13 cellular contexts compared by ENCODE assay signal in the genomic region with DNA sequence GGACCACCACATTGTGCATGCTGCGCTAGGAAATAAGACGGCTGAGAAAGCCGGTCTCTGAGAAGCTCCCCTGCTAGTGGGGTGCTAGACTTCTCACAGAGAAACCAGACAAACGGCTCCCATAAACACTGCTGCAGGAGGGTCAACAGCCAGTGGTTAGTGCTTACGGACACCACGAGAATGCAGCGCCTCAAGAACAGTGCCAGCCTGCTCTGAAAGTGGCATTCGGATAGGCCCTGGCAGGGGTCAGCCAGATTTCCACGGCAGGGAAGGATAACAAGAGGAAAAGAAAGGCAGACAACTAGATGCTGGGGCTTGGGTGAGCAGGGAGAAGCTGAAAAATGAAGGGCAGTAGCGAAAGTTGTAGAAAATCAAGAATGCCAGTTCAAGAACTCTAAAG. TPM values are rescaled to one million over a fixed set of nuclear protein-coding genes. Genes with fewer than 3 reads are reported as not detected.
DNase-seq lines count a peak whose midpoint lies in the region; ATAC-seq, FAIRE-seq and TF ChIP-seq lines count a peak whose summit lies in the region.
"Had no signal": no experiment of that assay in that cellular context is flagged by ENCODE, and none has a peak within 500 bp of the region (broad histone marks: within the 10 kb centered on the region; RNA-seq: fewer than 3 reads in every experiment).

No MANE protein-coding gene starts in this region.

- no peaks in the 10 kb centered on the region for H3K27me3 ChIP-seq in right lobe of liver
- H3K27me3 ChIP-seq in HepG2 (ENCODE audit: control insufficient read depth in 1 of 2, insufficient read depth in 2 of 2, low read length in 2 of 2): no peaks in the 10 kb centered on the region
- H3K27me3 ChIP-seq in subcutaneous abdominal adipose tissue (ENCODE audit: control insufficient read depth in 5 of 5, insufficient read depth in 4 of 5, low read length in 5 of 5): no peaks in the 10 kb centered on the region

- TF ChIP-seq RAD21 in HepG2 (CRISPR knock-in tag; IDR thresholded peaks at IDR 0.05): no peak

- H3K9ac ChIP-seq in HepG2 (ENCODE audit: insufficient read depth, low read depth, low read length): no peak overlapping the region
- peak overlapping the region in 3 of 5 donors; percentile 16 to 48 (median 28) for H3K9ac ChIP-seq in subcutaneous abdominal adipose tissue (ENCODE audit: low read length in 5 of 5)

- no peak overlapping the region for H2AFZ ChIP-seq in HepG2 (ENCODE audit: low read length)

- ATAC-seq in right lobe of liver: peak in 3 of 4 donors; percentile 8 to 12 (median 11)
- ATAC-seq in HepG2: no peak
- peak; percentile 56 for ATAC-seq in left cardiac atrium
- ATAC-seq in HG03139 (IDR thresholded peaks at IDR 0.05; ENCODE audit: unreplicated experiment): no peak
- ATAC-seq in GM18907 (IDR thresholded peaks at IDR 0.05; ENCODE audit: unreplicated experiment): no peak
- ATAC-seq: activated CD8-positive, alpha-beta memory T cell treated with anti-CD3 and anti-CD28 coated beads, Interleukin-2, amount 10 ng/mL, durations not matched to agents 7 days and 5 days; stimulated activated naive CD8-positive, alpha-beta T cell treated with anti-CD3 and anti-CD28 coated beads, Interleukin-15, amount 100 ng/mL, for 72 hours had no signal

- in situ Hi-C loops in HepG2 (cut with HindIII; ENCODE audit: extremely low pct_ligation_motif_present, low pct_unique_long_range_greater_than_20kb): loop anchor here (5.0 kb wide), 1 partner anchor 36 kb away; no protein-coding TSS in a partner anchor

- no peaks in the 10 kb centered on the region for H3K9me3 ChIP-seq in right lobe of liver
- H3K9me3 ChIP-seq in HepG2 (ENCODE audit: low read length): no peaks in the 10 kb centered on the region
- no peaks in the 10 kb centered on the region for H3K9me3 ChIP-seq in subcutaneous abdominal adipose tissue (ENCODE audit: control insufficient read depth in 5 of 5, low read length in 5 of 5)

- H3K4me1 ChIP-seq in right lobe of liver (peaks cover 0 to 33% (median 8%) of the 10 kb centered on the region in 4 donors), HepG2 (ENCODE audit: insufficient read depth, low read length) (peaks cover 23% of the 10 kb centered on the region; the same call in 1 of the 2 replicates), subcutaneous abdominal adipose tissue (ENCODE audit: control insufficient read depth in 5 of 5, insufficient read depth in 5 of 5, low read length in 5 of 5) (peaks cover under 1 to 51% (median 35%) of the 10 kb centered on the region in 5 donors)

- 69% methylated on average over 10 of the region's 10 CpGs for WGBS in right lobe of liver (ENCODE audit: insufficient coverage, low coverage, low lambda C conversion rate, missing lambda C conversion rate)
- 97% methylated on average over 10 of the region's 10 CpGs for WGBS in HepG2 (ENCODE audit: low lambda C conversion rate)

- 0 out of 2 replicates have a peak, but pooled peaks cover 8% of the 10 kb centered on the region for H4K20me1 ChIP-seq in HepG2 (ENCODE audit: insufficient read depth, low read length)

- DNase-seq in right lobe of liver: no peak
- no peak for DNase-seq in HepG2 (ENCODE audit: low spot score)
- no peak for DNase-seq in left cardiac atrium
- DNase-seq: activated CD8-positive, alpha-beta memory T cell treated with anti-CD3 and anti-CD28 coated beads, Interleukin-2, amount 10 ng/mL, durations not matched to agents 7 days and 5 days; KG1; NCI-H187; NCI-H748 treated with DMSO at 0.1 percent for 48 hours; SHP77; stimulated activated naive CD8-positive, alpha-beta T cell treated with anti-CD3 and anti-CD28 coated beads, Interleukin-15, amount 100 ng/mL, for 72 hours had no signal

- H3K4me3 ChIP-seq in right lobe of liver (no peak overlapping the region), HepG2 (replicated peaks in 1 of 3; ENCODE audit: insufficient read depth in 1 of 3, low read depth in 2 of 3, low read length in 3 of 3) (no peak overlapping the region), subcutaneous abdominal adipose tissue (ENCODE audit: low read depth in 1 of 5, low read length in 5 of 5) (no peak overlapping the region)

- BruUV-seq in HepG2 (replicated peaks; lab: Mats Ljungman, UMichigan): no TSS peak

- no peak for TF ChIP-seq CTCF in right lobe of liver (IDR thresholded peaks at IDR 0.05)
- TF ChIP-seq CTCF in HepG2 (CRISPR knock-in tag; IDR thresholded peaks at IDR 0.05): no peak

- intact Hi-C loops in right lobe of liver (cut with DNase I) (no loop called here), HepG2 (cut with micrococcal nuclease; ENCODE audit: unreplicated experiment) (no loop called here), left cardiac atrium (cut with DNase I) (no loop called here)

- peaks cover 76% of the 10 kb centered on the region for H3K79me2 ChIP-seq in HepG2 (ENCODE audit: insufficient read depth, low read length)

- no peak overlapping the region for H3K4me2 ChIP-seq in HepG2 (ENCODE audit: low read depth, low read length)

- CTCF ChIA-PET in HepG2 (lab: Yijun Ruan, JAX; ENCODE audit: low intra/inter-chr PET ratio, low total read pairs): no interaction called here

- TF ChIP-seq EP300 in HepG2 (IDR thresholded peaks at IDR 0.05; ENCODE audit: low read depth in 2 of 2, low read length in 2 of 2): no peak
- no peak for TF ChIP-seq EP300 in HepG2 (CRISPR knock-in tag; IDR thresholded peaks at IDR 0.05; ENCODE audit: borderline replicate concordance)

- H3K27ac ChIP-seq in right lobe of liver (no peak overlapping the region), HepG2 (ENCODE audit: extremely low read length, insufficient read depth, low read length) (no peak overlapping the region), subcutaneous abdominal adipose tissue (ENCODE audit: low read depth, low read length) (peak overlapping the region; percentile 87)

- POLR2A ChIA-PET in HepG2 (lab: Yijun Ruan, JAX): no interaction called here

- no peak for FAIRE-seq in HepG2 (lab: Jason Lieb, UNC)
- FAIRE-seq: GM12891 had no signal

- TF ChIP-seq POLR2A in right lobe of liver (IDR thresholded peaks at IDR 0.05): no peak
- TF ChIP-seq POLR2A in HepG2 (IDR thresholded peaks at IDR 0.05; ENCODE audit: insufficient read depth in 1 of 2, low read depth in 2 of 2, low read length in 2 of 2): no peak

- H3K36me3 ChIP-seq in right lobe of liver (no peaks in the 10 kb centered on the region), HepG2 (replicated peaks in 1 of 2; ENCODE audit: control insufficient read depth in 1 of 2, insufficient read depth in 2 of 2, low read length in 2 of 2) (peaks cover 0 to under 1% of the 10 kb centered on the region in 2 experiments; a peak in 2 of 5 replicates), subcutaneous abdominal adipose tissue (ENCODE audit: control insufficient read depth in 5 of 5, insufficient read depth in 5 of 5, low read length in 5 of 5) (peaks cover 0 to under 1% (median 0%) of the 10 kb centered on the region in 5 donors)

RNA-seq across cellular contexts. Expression of a gene that starts 26.4 kb away (rescaled TPM):
- total RNA-seq in right lobe of liver: 10 to 100 TPM in 5 of 6 experiments, 1 to 10 TPM in 1; 6.3 to 15.0 (median 11.5) TPM
- total RNA-seq in HepG2 (2016; rRNA removed; fragmentation: Illumina TruSeq; extraction: Trizol): 4.8 and 8.5 TPM in 2 replicates
- total RNA-seq in HepG2 (2016; cell fraction: cytosol; rRNA removed; fragmentation: Illumina TruSeq; extraction: Trizol; ENCODE audit: low read depth): 1.6 and 1.9 TPM in 2 replicates
- total RNA-seq in HepG2 (2016; cell fraction: insoluble cytoplasmic fraction; rRNA removed; fragmentation: Illumina TruSeq; extraction: Trizol): 4.2 and 8.0 TPM in 2 replicates
- 6.4 and 7.5 TPM in 2 replicates for total RNA-seq in HepG2 (2016; cell fraction: membrane; rRNA removed; fragmentation: Illumina TruSeq; extraction: Trizol)
- total RNA-seq in HepG2 (2016; cell fraction: nucleus; rRNA removed; fragmentation: Illumina TruSeq; extraction: Trizol): 12.1 and 12.8 TPM in 2 replicates
- polyA plus RNA-seq in HepG2 (2011; rRNA removed): 10.6 and 12.3 TPM in 2 replicates
- polyA plus RNA-seq in HepG2 (2011; cell fraction: cytosol; rRNA removed): 5.4 and 8.1 TPM in 2 replicates
- polyA plus RNA-seq in HepG2 (2011; cell fraction: nucleus; rRNA removed): 6.7 and 6.8 TPM in 2 replicates
- 10.9 and 11.6 TPM in 2 replicates for polyA plus RNA-seq in HepG2 (2012)
- polyA plus RNA-seq in HepG2 (2016; cell fraction: cytosol; fragmentation: Illumina TruSeq; extraction: Trizol; ENCODE audit: low read depth): 0.76 and 0.94 TPM in 2 replicates
- polyA plus RNA-seq in HepG2 (2016; cell fraction: insoluble cytoplasmic fraction; fragmentation: Illumina TruSeq; extraction: Trizol; ENCODE audit: low read depth): 18.5 and 19.8 TPM in 2 replicates
- 5.2 and 6.2 TPM in 2 replicates for polyA plus RNA-seq in HepG2 (2016; cell fraction: membrane; fragmentation: Illumina TruSeq; extraction: Trizol; ENCODE audit: low read depth)
- 20.2 and 21.2 TPM in 2 replicates for polyA plus RNA-seq in HepG2 (2016; cell fraction: nucleus; fragmentation: Illumina TruSeq; extraction: Trizol; ENCODE audit: insufficient read depth, low read depth)
- 44.4 and 46.8 TPM in 2 replicates for polyA minus RNA-seq in HepG2 (2011; rRNA and poly(A)+ RNA removed; ENCODE audit: low replicate concordance)
- polyA minus RNA-seq in HepG2 (2011; cell fraction: cytosol; rRNA and poly(A)+ RNA removed): 10.9 and 11.6 TPM in 2 replicates
- 23.0 and 23.1 TPM in 2 replicates for polyA minus RNA-seq in HepG2 (2011; cell fraction: nucleus; rRNA and poly(A)+ RNA removed)
- total RNA-seq in left cardiac atrium: 10 to 100 TPM; 51.7 to 92.3 TPM

RNA-seq across cellular contexts. Expression of a gene that starts 54.6 kb away (rescaled TPM):
- total RNA-seq in right lobe of liver (under 1 TPM in 5 of 6 experiments, not detected in 1; 0.37 to 0.58 (median 0.51) TPM), HepG2 (2016; rRNA removed; fragmentation: Illumina TruSeq; extraction: Trizol) (0.38 TPM in 2 replicates), left cardiac atrium (1 to 10 TPM; 2.6 to 3.1 TPM)
- total RNA-seq in HepG2 (2016; cell fraction: cytosol; rRNA removed; fragmentation: Illumina TruSeq; extraction: Trizol; ENCODE audit: low read depth): 0.44 TPM in 1 of 2 replicates, not detected in the other
- 0.27 and 0.28 TPM in 2 replicates for total RNA-seq in HepG2 (2016; cell fraction: insoluble cytoplasmic fraction; rRNA removed; fragmentation: Illumina TruSeq; extraction: Trizol)
- 0.19 TPM in 1 of 2 replicates, not detected in the other for total RNA-seq in HepG2 (2016; cell fraction: membrane; rRNA removed; fragmentation: Illumina TruSeq; extraction: Trizol)
- total RNA-seq in HepG2 (2016; cell fraction: nucleus; rRNA removed; fragmentation: Illumina TruSeq; extraction: Trizol): not detected in 2 replicates
- 0.05 and 0.10 TPM in 2 replicates for polyA plus RNA-seq in HepG2 (2011; rRNA removed)
- polyA plus RNA-seq in HepG2 (2011; cell fraction: cytosol; rRNA removed): 0.03 and 0.04 TPM in 2 replicates
- 0.09 TPM in 1 of 2 replicates, not detected in the other for polyA plus RNA-seq in HepG2 (2011; cell fraction: nucleus; rRNA removed)
- 0.12 and 0.27 TPM in 2 replicates for polyA plus RNA-seq in HepG2 (2012)
- polyA plus RNA-seq in HepG2 (2016; cell fraction: cytosol; fragmentation: Illumina TruSeq; extraction: Trizol; ENCODE audit: low read depth): 0.06 TPM in 1 of 2 replicates, not detected in the other
- 0.16 and 0.24 TPM in 2 replicates for polyA plus RNA-seq in HepG2 (2016; cell fraction: insoluble cytoplasmic fraction; fragmentation: Illumina TruSeq; extraction: Trizol; ENCODE audit: low read depth)
- polyA plus RNA-seq in HepG2 (2016; cell fraction: membrane; fragmentation: Illumina TruSeq; extraction: Trizol; ENCODE audit: low read depth): 0.07 and 0.17 TPM in 2 replicates
- 0.25 TPM in 1 of 2 replicates, not detected in the other for polyA plus RNA-seq in HepG2 (2016; cell fraction: nucleus; fragmentation: Illumina TruSeq; extraction: Trizol; ENCODE audit: insufficient read depth, low read depth)
- 0.37 TPM in 1 of 2 replicates, not detected in the other for polyA minus RNA-seq in HepG2 (2011; rRNA and poly(A)+ RNA removed; ENCODE audit: low replicate concordance)
- polyA minus RNA-seq in HepG2 (2011; cell fraction: cytosol; rRNA and poly(A)+ RNA removed): not detected in 2 replicates
- 0.12 and 0.26 TPM in 2 replicates for polyA minus RNA-seq in HepG2 (2011; cell fraction: nucleus; rRNA and poly(A)+ RNA removed)

RNA-seq across cellular contexts. Expression of a gene that starts 54.8 kb away (rescaled TPM):
- total RNA-seq in right lobe of liver (10 to 100 TPM; 37.9 to 61.2 (median 51.1) TPM), HepG2 (2016; rRNA removed; fragmentation: Illumina TruSeq; extraction: Trizol) (107 and 161 TPM in 2 replicates), left cardiac atrium (100 to 1,000 TPM in 1 of 2 donors, 10 to 100 TPM in 1; 92.0 to 109 TPM)
- total RNA-seq in HepG2 (2016; cell fraction: cytosol; rRNA removed; fragmentation: Illumina TruSeq; extraction: Trizol; ENCODE audit: low read depth): 34.7 and 38.8 TPM in 2 replicates
- 112 and 168 TPM in 2 replicates for total RNA-seq in HepG2 (2016; cell fraction: insoluble cytoplasmic fraction; rRNA removed; fragmentation: Illumina TruSeq; extraction: Trizol)
- total RNA-seq in HepG2 (2016; cell fraction: membrane; rRNA removed; fragmentation: Illumina TruSeq; extraction: Trizol): 44.9 and 45.0 TPM in 2 replicates
- 50.0 and 57.0 TPM in 2 replicates for total RNA-seq in HepG2 (2016; cell fraction: nucleus; rRNA removed; fragmentation: Illumina TruSeq; extraction: Trizol)
- 100 and 114 TPM in 2 replicates for polyA plus RNA-seq in HepG2 (2011; rRNA removed)
- 58.3 and 73.6 TPM in 2 replicates for polyA plus RNA-seq in HepG2 (2011; cell fraction: cytosol; rRNA removed)
- 45.3 and 65.3 TPM in 2 replicates for polyA plus RNA-seq in HepG2 (2011; cell fraction: nucleus; rRNA removed)
- 84.2 and 88.0 TPM in 2 replicates for polyA plus RNA-seq in HepG2 (2012)
- polyA plus RNA-seq in HepG2 (2016; cell fraction: cytosol; fragmentation: Illumina TruSeq; extraction: Trizol; ENCODE audit: low read depth): 49.4 and 58.6 TPM in 2 replicates
- 175 and 205 TPM in 2 replicates for polyA plus RNA-seq in HepG2 (2016; cell fraction: insoluble cytoplasmic fraction; fragmentation: Illumina TruSeq; extraction: Trizol; ENCODE audit: low read depth)
- polyA plus RNA-seq in HepG2 (2016; cell fraction: membrane; fragmentation: Illumina TruSeq; extraction: Trizol; ENCODE audit: low read depth): 42.2 and 44.9 TPM in 2 replicates
- 141 and 142 TPM in 2 replicates for polyA plus RNA-seq in HepG2 (2016; cell fraction: nucleus; fragmentation: Illumina TruSeq; extraction: Trizol; ENCODE audit: insufficient read depth, low read depth)
- 14.3 and 39.7 TPM in 2 replicates for polyA minus RNA-seq in HepG2 (2011; rRNA and poly(A)+ RNA removed; ENCODE audit: low replicate concordance)
- polyA minus RNA-seq in HepG2 (2011; cell fraction: cytosol; rRNA and poly(A)+ RNA removed): 17.8 and 23.5 TPM in 2 replicates
- polyA minus RNA-seq in HepG2 (2011; cell fraction: nucleus; rRNA and poly(A)+ RNA removed): 38.6 and 50.0 TPM in 2 replicates

RNA-seq across cellular contexts. Expression of a gene that starts 57.2 kb away (rescaled TPM):
- total RNA-seq in right lobe of liver: 10 to 100 TPM in 4 of 6 experiments, 1 to 10 TPM in 2; 9.6 to 17.0 (median 10.8) TPM
- total RNA-seq in HepG2 (2016; rRNA removed; fragmentation: Illumina TruSeq; extraction: Trizol): 8.9 and 16.0 TPM in 2 replicates
- 9.2 and 12.3 TPM in 2 replicates for total RNA-seq in HepG2 (2016; cell fraction: cytosol; rRNA removed; fragmentation: Illumina TruSeq; extraction: Trizol; ENCODE audit: low read depth)
- total RNA-seq in HepG2 (2016; cell fraction: insoluble cytoplasmic fraction; rRNA removed; fragmentation: Illumina TruSeq; extraction: Trizol): 6.9 and 17.5 TPM in 2 replicates
- 15.4 and 17.4 TPM in 2 replicates for total RNA-seq in HepG2 (2016; cell fraction: membrane; rRNA removed; fragmentation: Illumina TruSeq; extraction: Trizol)
- 22.8 and 24.9 TPM in 2 replicates for total RNA-seq in HepG2 (2016; cell fraction: nucleus; rRNA removed; fragmentation: Illumina TruSeq; extraction: Trizol)
- 13.3 and 13.6 TPM in 2 replicates for polyA plus RNA-seq in HepG2 (2011; rRNA removed)
- 6.7 and 7.7 TPM in 2 replicates for polyA plus RNA-seq in HepG2 (2011; cell fraction: cytosol; rRNA removed)
- 23.4 and 26.4 TPM in 2 replicates for polyA plus RNA-seq in HepG2 (2011; cell fraction: nucleus; rRNA removed)
- 9.0 and 11.5 TPM in 2 replicates for polyA plus RNA-seq in HepG2 (2012)
- 9.0 and 13.4 TPM in 2 replicates for polyA plus RNA-seq in HepG2 (2016; cell fraction: cytosol; fragmentation: Illumina TruSeq; extraction: Trizol; ENCODE audit: low read depth)
- 7.3 and 7.9 TPM in 2 replicates for polyA plus RNA-seq in HepG2 (2016; cell fraction: insoluble cytoplasmic fraction; fragmentation: Illumina TruSeq; extraction: Trizol; ENCODE audit: low read depth)
- 14.0 and 14.1 TPM in 2 replicates for polyA plus RNA-seq in HepG2 (2016; cell fraction: membrane; fragmentation: Illumina TruSeq; extraction: Trizol; ENCODE audit: low read depth)
- polyA plus RNA-seq in HepG2 (2016; cell fraction: nucleus; fragmentation: Illumina TruSeq; extraction: Trizol; ENCODE audit: insufficient read depth, low read depth): 38.7 and 42.7 TPM in 2 replicates
- 15.1 and 25.2 TPM in 2 replicates for polyA minus RNA-seq in HepG2 (2011; rRNA and poly(A)+ RNA removed; ENCODE audit: low replicate concordance)
- polyA minus RNA-seq in HepG2 (2011; cell fraction: cytosol; rRNA and poly(A)+ RNA removed): 3.6 and 5.3 TPM in 2 replicates
- polyA minus RNA-seq in HepG2 (2011; cell fraction: nucleus; rRNA and poly(A)+ RNA removed): 13.9 and 19.4 TPM in 2 replicates
- 10 to 100 TPM; 21.2 to 33.1 TPM for total RNA-seq in left cardiac atrium

Comparison
In these comparisons a context has a peak if more than half of its experiments do, and no peak if none do; other contexts are left out.
1. ATAC-seq: peak in right lobe of liver (3 of 4) and left cardiac atrium (2 of 2); none in HepG2 (single experiment), HG03139 (single experiment) and GM18907 (single experiment).